32 cellular contexts compared by ENCODE assay signal in genomic region chr2:156982615-156983014, GRCh38.
"Had no signal": no experiment of that assay in that cellular context is flagged by ENCODE, and none has a peak within 500 bp of the region (broad histone marks: within the 10 kb centered on the region; RNA-seq: fewer than 3 reads in every experiment).

No MANE protein-coding gene starts in this region.

- H3K27ac ChIP-seq: epithelial cell of prostate, esophagus squamous epithelium, parathyroid adenoma, psoas muscle, sigmoid colon, stomach, suprapubic skin, tibial artery, upper lobe of right lung, WERI-Rb-1 had no signal

- H3K36me3 ChIP-seq: esophagus squamous epithelium, sigmoid colon, stomach, suprapubic skin, tibial artery, upper lobe of right lung, WERI-Rb-1 had no signal

- ATAC-seq: activated CD4-positive, CD25-positive, alpha-beta regulatory T cell treated with anti-CD3 and anti-CD28 coated beads, Interleukin-2, amount 50 U/mL, for 24 hours; left colon; naive thymus-derived CD4-positive, alpha-beta T cell; psoas muscle; stimulated activated naive B cell treated with anti-CD40 and anti-IgM and Interleukin-4, amounts not matched to agents 10 μg/mL and 1 μg/mL and 100 μg/mL, for 72 hours; upper lobe of right lung had no signal

- H3K79me2 ChIP-seq: parathyroid adenoma had no signal

- H3K36me3 Mint-ChIP-seq: activated naive CD8-positive, alpha-beta T cell; memory B cell; naive thymus-derived CD4-positive, alpha-beta T cell; stimulated activated naive B cell treated with anti-CD40 and anti-IgM and Interleukin-4, amounts not matched to agents 10 μg/mL and 1 μg/mL and 100 μg/mL, for 72 hours had no signal

- H3K4me1 ChIP-seq: esophagus squamous epithelium, parathyroid adenoma, psoas muscle, sigmoid colon, stomach, suprapubic skin, tibial artery, upper lobe of right lung had no signal

- H3K4me3 Mint-ChIP-seq: activated naive CD8-positive, alpha-beta T cell; memory B cell; naive thymus-derived CD4-positive, alpha-beta T cell; stimulated activated naive B cell treated with anti-CD40 and anti-IgM and Interleukin-4, amounts not matched to agents 10 μg/mL and 1 μg/mL and 100 μg/mL, for 72 hours had no signal

- H2AFZ ChIP-seq: parathyroid adenoma had no signal

- H3K27ac Mint-ChIP-seq: activated naive CD8-positive, alpha-beta T cell; memory B cell; naive thymus-derived CD4-positive, alpha-beta T cell; stimulated activated naive B cell treated with anti-CD40 and anti-IgM and Interleukin-4, amounts not matched to agents 10 μg/mL and 1 μg/mL and 100 μg/mL, for 72 hours had no signal

- H3K27me3 ChIP-seq: esophagus squamous epithelium, sigmoid colon, stomach, suprapubic skin, tibial artery, upper lobe of right lung had no signal

- H3K9me3 ChIP-seq: esophagus squamous epithelium, psoas muscle, sigmoid colon, stomach, suprapubic skin, tibial artery, upper lobe of right lung had no signal

- H3K9ac ChIP-seq: parathyroid adenoma had no signal

- H3K4me1 Mint-ChIP-seq: memory B cell; naive thymus-derived CD4-positive, alpha-beta T cell; stimulated activated naive B cell treated with anti-CD40 and anti-IgM and Interleukin-4, amounts not matched to agents 10 μg/mL and 1 μg/mL and 100 μg/mL, for 72 hours had no signal

- DNase-seq: activated CD4-positive, alpha-beta T cell treated with anti-CD3 and anti-CD28 coated beads for 48 hours; activated CD4-positive, alpha-beta T cell treated with anti-CD3 and anti-CD28 coated beads, Interleukin-2, amount 50 U/mL, for 48 hours; activated CD8-positive, alpha-beta memory T cell treated with anti-CD3 and anti-CD28 coated beads for 24 hours; activated effector memory CD4-positive, alpha-beta T cell treated with Interleukin-2 at 50 U/mL for 16 hours; activated naive CD4-positive, alpha-beta T cell treated with Interleukin-2 at 50 U/mL for 16 hours; anterior cingulate cortex; effector CD8-positive, alpha-beta T cell; esophagus squamous epithelium; glutamatergic neuron; islet precursor cell; left colon; midbrain; naive thymus-derived CD4-positive, alpha-beta T cell; nucleus accumbens; psoas muscle; sigmoid colon; small intestine; stimulated activated CD4-positive, alpha-beta T cell treated with anti-CD3 and anti-CD28 coated beads, Interleukin-1b, Interleukin-23, amount 100 ng/mL, for 48 hours; stimulated activated CD4-positive, alpha-beta T cell treated with anti-CD3 and anti-CD28 coated beads, Interleukin-4, amount 100 ng/mL, for 4 hours; stimulated activated CD8-positive, alpha-beta memory T cell treated with anti-CD3 and anti-CD28 coated beads, Interleukin-4, amount 100 ng/mL, for 48 hours; stimulated activated naive B cell treated with anti-CD40 and anti-IgM and Interleukin-4, amounts not matched to agents 10 μg/mL and 1 μg/mL and 100 μg/mL, for 72 hours; stomach; T-helper 9 cell; tibial artery; upper lobe of right lung; WERI-Rb-1 had no signal

- H3K4me3 ChIP-seq: esophagus squamous epithelium, psoas muscle, sigmoid colon, stomach, suprapubic skin, tibial artery, upper lobe of right lung had no signal

- H3K27me3 Mint-ChIP-seq: memory B cell; stimulated activated naive B cell treated with anti-CD40 and anti-IgM and Interleukin-4, amounts not matched to agents 10 μg/mL and 1 μg/mL and 100 μg/mL, for 72 hours had no signal

- H3K9me3 Mint-ChIP-seq: memory B cell; stimulated activated naive B cell treated with anti-CD40 and anti-IgM and Interleukin-4, amounts not matched to agents 10 μg/mL and 1 μg/mL and 100 μg/mL, for 72 hours had no signal
